23 cellular contexts compared by ENCODE assay signal in genomic region chr1:184557423-184558347, GRCh38.
A peak's percentile ranks its signal among the peaks of the same experiment; 100 is the strongest.
DNase-seq lines count a peak whose midpoint lies in the region; ATAC-seq, FAIRE-seq and TF ChIP-seq lines count a peak whose summit lies in the region.
"Had no signal": no experiment of that assay in that cellular context is flagged by ENCODE, and none has a peak within 500 bp of the region (broad histone marks: within the 10 kb centered on the region; RNA-seq: fewer than 3 reads in every experiment).

No MANE protein-coding gene starts in this region.

- H3K14ac ChIP-seq in mesenchymal stem cell (ENCODE audit: low read length in 2 of 2): no peak overlapping the region

- no CpG with 5 or more reads among the region's 3 CpGs for WGBS in mesendoderm (ENCODE audit: extremely low coverage, insufficient coverage, low lambda C conversion rate)
- WGBS in mesenchymal stem cell: 97% methylated on average over 2 of the region's 3 CpGs

- peak; percentile 38 for FAIRE-seq in GM12892 (lab: Jason Lieb, UNC)
- FAIRE-seq: H54 had no signal

- peaks cover 85 to 90% of the 10 kb centered on the region in 2 donors for H3K4me1 Mint-ChIP-seq in natural killer cell
- H3K4me1 Mint-ChIP-seq: IgD-negative memory B cell had no signal

- no peak overlapping the region for H2BK15ac ChIP-seq in mesendoderm (replicated peaks; ENCODE audit: low read depth)
- no peak overlapping the region for H2BK15ac ChIP-seq in mesenchymal stem cell (ENCODE audit: low read depth, poor library complexity, severe bottlenecking)

- H3K9ac ChIP-seq in mesendoderm (ENCODE audit: low read length) (no peak overlapping the region), mesenchymal stem cell (ENCODE audit: low read length) (no peak overlapping the region)

- intact Hi-C loops in natural killer cell (cut with micrococcal nuclease): no loop called here

- no peaks in the 10 kb centered on the region for H3K9me3 Mint-ChIP-seq in natural killer cell
- H3K9me3 Mint-ChIP-seq: CD8-positive, alpha-beta T cell had no signal

- H3K36me3 Mint-ChIP-seq in natural killer cell: no peaks in the 10 kb centered on the region
- H3K36me3 Mint-ChIP-seq: CD8-positive, alpha-beta T cell; IgD-negative memory B cell had no signal

- H3K4me2 ChIP-seq in mesendoderm (ENCODE audit: low read length) (no peak overlapping the region), mesenchymal stem cell (ENCODE audit: low read length, poor library complexity, severe bottlenecking) (no peak overlapping the region)
- H3K4me2 ChIP-seq: PC-9 had no signal

- DNase-seq in GM12865 (ENCODE audit: low read depth): peak; percentile 39
- DNase-seq in GM12892 (ENCODE audit: insufficient read length): no peak
- DNase-seq in SK-MEL-5 (ENCODE audit: low read depth, low spot score): peak; percentile 50
- no peak for DNase-seq in natural killer cell
- no peak for DNase-seq in mesendoderm
- DNase-seq in islet precursor cell: no peak
- DNase-seq in mesenchymal stem cell: no peak
- no peak for DNase-seq in GM10248 (ENCODE audit: extremely low spot score)
- DNase-seq: Caco-2; CD8-positive, alpha-beta T cell; DMS79 treated with DMSO at 0.1 percent for 48 hours; GF-D8; NCI-H1092 treated with DMSO at 0.1 percent for 48 hours; NCI-H1436 treated with DMSO at 0.1 percent for 48 hours; NCI-H187 treated with DMSO at 0.1 percent for 48 hours; NCI-H2171 treated with DMSO at 0.1 percent for 48 hours; NCI-H748 treated with DMSO at 0.1 percent for 48 hours; PC-9 had no signal

- H3K4me3 Mint-ChIP-seq in natural killer cell: no peak overlapping the region
- H3K4me3 Mint-ChIP-seq: CD8-positive, alpha-beta T cell; IgD-negative memory B cell had no signal

- peak overlapping the region; percentile 65 to 78 for H3K27ac Mint-ChIP-seq in natural killer cell
- H3K27ac Mint-ChIP-seq: CD8-positive, alpha-beta T cell; IgD-negative memory B cell had no signal

- H2AFZ ChIP-seq in mesenchymal stem cell (ENCODE audit: low read depth, low read length): no peak overlapping the region
- H2AFZ ChIP-seq: PC-9 had no signal

- H3K4me3 ChIP-seq in GM12865 (ENCODE audit: low read depth, low read length) (no peak overlapping the region), mesendoderm (ENCODE audit: low read length) (no peak overlapping the region), mesenchymal stem cell (ENCODE audit: insufficient read depth in 1 of 2, low read depth in 1 of 2, low read length in 2 of 2) (no peak overlapping the region)
- H3K4me3 ChIP-seq: PC-9, SJSA1 had no signal

- H3K9me3 ChIP-seq in mesenchymal stem cell (ENCODE audit: control insufficient read depth, low read length): no peaks in the 10 kb centered on the region
- H3K9me3 ChIP-seq: Caco-2, SJSA1 had no signal

- H3K79me1 ChIP-seq in mesendoderm (ENCODE audit: low read length) (no peaks in the 10 kb centered on the region), mesenchymal stem cell (replicated peaks; ENCODE audit: low read length, poor library complexity, severe bottlenecking) (no peaks in the 10 kb centered on the region)

- no peak overlapping the region for H2BK12ac ChIP-seq in mesenchymal stem cell (ENCODE audit: low read length in 2 of 2)

- no peak overlapping the region for H3K56ac ChIP-seq in mesendoderm (ENCODE audit: low read length)

- H4K91ac ChIP-seq in mesenchymal stem cell (ENCODE audit: low read length): no peak overlapping the region

- H2BK5ac ChIP-seq in mesendoderm (ENCODE audit: low read length) (no peak overlapping the region), mesenchymal stem cell (ENCODE audit: low read depth, low read length, poor library complexity, severe bottlenecking) (no peak overlapping the region)

- no peak overlapping the region for H3K23ac ChIP-seq in mesendoderm (ENCODE audit: low read length)
- H3K23ac ChIP-seq in mesenchymal stem cell (ENCODE audit: low read length in 2 of 2): no peak overlapping the region

- H3K4ac ChIP-seq in mesendoderm (ENCODE audit: low read depth, low read length): no peak overlapping the region
- no peak overlapping the region for H3K4ac ChIP-seq in mesenchymal stem cell (ENCODE audit: low read depth in 1 of 2, low read length in 2 of 2)

- CTCF ChIA-PET in GM10248 (lab: Yijun Ruan, JAX): interaction anchor here (1.1 to 1.2 kb wide), 2 partner anchors 9 to 10 kb away, joined by 3 read pairs; no protein-coding TSS in a partner anchor

- H3K79me2 ChIP-seq in mesendoderm (ENCODE audit: control insufficient read depth, insufficient read depth, low read length): no peaks in the 10 kb centered on the region

- TF ChIP-seq CTCF in GM12865 (IDR thresholded peaks at IDR 0.05; ENCODE audit: insufficient read depth, low read depth, low read length, missing control alignments): no peak
- no peak for TF ChIP-seq CTCF in natural killer cell (IDR thresholded peaks at IDR 0.05)
- no peak for TF ChIP-seq CTCF in GM10248 (IDR thresholded peaks at IDR 0.05; ENCODE audit: control extremely low read depth, extremely low read depth, low read depth, missing control alignments)

- H3K4me1 ChIP-seq in mesendoderm (ENCODE audit: control insufficient read depth, low read depth, low read length) (no peaks in the 10 kb centered on the region), mesenchymal stem cell (ENCODE audit: control insufficient read depth, insufficient read depth, low read depth, low read length) (no peaks in the 10 kb centered on the region)
- H3K4me1 ChIP-seq: Caco-2, SJSA1 had no signal

- H4K5ac ChIP-seq in mesendoderm (ENCODE audit: low read length): no peak overlapping the region

- POLR2A ChIA-PET in GM10248 (lab: Yijun Ruan, JAX): no interaction called here

- peak in 2 of 3 donors; percentile 30 to 57 for ATAC-seq in natural killer cell
- ATAC-seq: CD8-positive, alpha-beta T cell; Right ventricle myocardium inferior had no signal

- H3K18ac ChIP-seq in mesendoderm (ENCODE audit: low read length): no peak overlapping the region
- no peak overlapping the region for H3K18ac ChIP-seq in mesenchymal stem cell (ENCODE audit: low read depth in 1 of 2, low read length in 2 of 2)

- in situ Hi-C loops in SK-MEL-5 (cut with HindIII; ENCODE audit: low pct_unique_long_range_greater_than_20kb, low sequenced_read_pairs): no loop called here

- H2BK120ac ChIP-seq in mesendoderm (ENCODE audit: low read depth, low read length) (no peak overlapping the region), mesenchymal stem cell (ENCODE audit: low read depth, low read length) (no peak overlapping the region)

- H4K8ac ChIP-seq in mesendoderm (ENCODE audit: low read depth, low read length): no peak overlapping the region
- no peak overlapping the region for H4K8ac ChIP-seq in mesenchymal stem cell (ENCODE audit: low read length)

- H2AK5ac ChIP-seq in mesendoderm (ENCODE audit: low read length) (no peak overlapping the region), mesenchymal stem cell (ENCODE audit: low read length, severe bottlenecking) (no peak overlapping the region)

- H3K36me3 ChIP-seq in mesendoderm (ENCODE audit: control insufficient read depth, insufficient read depth, low read length) (no peaks in the 10 kb centered on the region), mesenchymal stem cell (ENCODE audit: control insufficient read depth in 1 of 2, insufficient read depth in 2 of 2, low read depth in 1 of 2, low read length in 2 of 2) (no peaks in the 10 kb centered on the region)
- H3K36me3 ChIP-seq: SJSA1 had no signal

- H3K27me3 ChIP-seq in mesendoderm (ENCODE audit: insufficient read depth, low read length, poor library complexity): no peaks in the 10 kb centered on the region
- H3K27me3 ChIP-seq in mesenchymal stem cell (ENCODE audit: control insufficient read depth in 1 of 2, insufficient read depth in 1 of 2, low read length in 2 of 2): no peaks in the 10 kb centered on the region
- H3K27me3 ChIP-seq: SJSA1 had no signal

- no peak overlapping the region for H3K27ac ChIP-seq in mesendoderm (ENCODE audit: low read depth, low read length)
- H3K27ac ChIP-seq in mesenchymal stem cell (ENCODE audit: low read length, poor library complexity, severe bottlenecking): no peak overlapping the region
- H3K27ac ChIP-seq: HL-60, PC-9, SJSA1 had no signal

- no peak for TF ChIP-seq POLR2A in GM12892 (IDR thresholded peaks at IDR 0.05; ENCODE audit: low read depth, low read length)

- no peaks in the 10 kb centered on the region for H3K27me3 Mint-ChIP-seq in natural killer cell (ENCODE audit: low read depth in 2 of 2)

Comparison
In these comparisons a context has a peak if more than half of its experiments do, and no peak if none do; other contexts are left out.
1. DNase-seq: peak in GM12865 (single experiment) and SK-MEL-5 (single experiment); none in GM12892 (single experiment), natural killer cell (single experiment), mesendoderm (single experiment), islet precursor cell (single experiment), mesenchymal stem cell (single experiment) and GM10248 (single experiment).